In genomic region chr3:141835557-141836224, GRCh38 we compare ENCODE assay signal across 2 cellular contexts.
A peak's percentile ranks its signal among the peaks of the same experiment; 100 is the strongest.
TF ChIP-seq lines count a peak whose summit lies in the region.

No MANE protein-coding gene starts in this region.

TF ChIP-seq in WTC11, 78 proteins besides CTCF, POLR2A, EP300 and RAD21:
- TF ChIP-seq ZNF263 (CRISPR knock-in tag; IDR thresholded peaks at IDR 0.05; ENCODE audit: low read depth) (no peak), MLX (CRISPR knock-in tag; IDR thresholded peaks at IDR 0.05) (no peak), STAT6 (CRISPR knock-in tag; conservative IDR thresholded peaks at IDR 0.05; ENCODE audit: low read depth) (no peak), CBFB (CRISPR knock-in tag; IDR thresholded peaks at IDR 0.05; ENCODE audit: low read depth) (no peak), ZSCAN18 (CRISPR knock-in tag; IDR thresholded peaks at IDR 0.05) (no peak), ZMAT4 (CRISPR knock-in tag; IDR thresholded peaks at IDR 0.05) (no peak), ZNF512 (CRISPR knock-in tag; IDR thresholded peaks at IDR 0.05; ENCODE audit: borderline replicate concordance) (0 out of 2 replicates have a peak, but pooled peaks have one; percentile 51), ATF1 (CRISPR knock-in tag; IDR thresholded peaks at IDR 0.05) (no peak)

TF ChIP-seq in endothelial cell of umbilical vein, 7 proteins besides CTCF, POLR2A, EP300 and RAD21:
- TF ChIP-seq JUN (IDR thresholded peaks at IDR 0.05; ENCODE audit: borderline replicate concordance, insufficient read depth, insufficient read length, low read depth) (no peak), FOS (IDR thresholded peaks at IDR 0.05; ENCODE audit: borderline replicate concordance, insufficient read depth, low read length) (no peak), EZH2 (IDR thresholded peaks at IDR 0.05; ENCODE audit: borderline replicate concordance, low read depth, low read length, severe bottlenecking) (no peak), GATA2 (IDR thresholded peaks at IDR 0.05; ENCODE audit: insufficient read depth, insufficient read length, low read depth, low read length) (no peak), MAX (IDR thresholded peaks at IDR 0.05; ENCODE audit: insufficient read depth, insufficient read length) (no peak), POLR2AphosphoS5 (IDR thresholded peaks at IDR 0.05; ENCODE audit: insufficient read depth, low read depth, low read length) (no peak), MYC (IDR thresholded peaks at IDR 0.05; ENCODE audit: low read depth, low read length) (no peak)
TF ChIP-seq in endothelial cell of umbilical vein: peak in this region for 0.
